Comparison of ENCODE assay signal across 29 cellular contexts in genomic region chr9:23598994-23599393, GRCh38.
DNase-seq lines count a peak whose midpoint lies in the region; ATAC-seq and TF ChIP-seq lines count a peak whose summit lies in the region.
"Had no signal": no experiment of that assay in that cellular context is flagged by ENCODE, and none has a peak within 500 bp of the region (broad histone marks: within the 10 kb centered on the region; RNA-seq: fewer than 3 reads in every experiment).

No MANE protein-coding gene starts in this region.

- peak overlapping the region in 1 of 3 experiments; percentile 9 for H3K4me3 ChIP-seq in mammary epithelial cell (replicated peaks in 1 of 3; ENCODE audit: insufficient read depth in 1 of 3, low read depth in 2 of 3, low read length in 3 of 3)
- H3K4me3 ChIP-seq in Peyer's patch: no peak overlapping the region
- H3K4me3 ChIP-seq in spleen: no peak overlapping the region
- H3K4me3 ChIP-seq: BLaER1, cardiac muscle cell, gastroesophageal sphincter, K562, SK-N-MC, skin epidermis, transverse colon had no signal

- intact Hi-C loops in Calu3 (cut with micrococcal nuclease; ENCODE audit: unreplicated experiment): no loop called here
- intact Hi-C loops in mammary epithelial cell (cut with micrococcal nuclease): no loop called here
- intact Hi-C loops in spleen (cut with DNase I; ENCODE audit: low total_unique reads): no loop called here

- H3K36me3 Mint-ChIP-seq in Calu3 (ENCODE audit: insufficient read depth, unreplicated experiment): no peaks in the 10 kb centered on the region
- H3K36me3 Mint-ChIP-seq: activated naive CD4-positive, alpha-beta T cell treated with anti-CD3 and anti-CD28 coated beads, Interleukin-2, amount 50 U/mL, for 72 hours; immature natural killer cell; naive thymus-derived CD4-positive, alpha-beta T cell had no signal

- H3K27me3 ChIP-seq in mammary epithelial cell (ENCODE audit: insufficient read depth, low read length) (no peaks in the 10 kb centered on the region), Peyer's patch (no peaks in the 10 kb centered on the region), spleen (replicated peaks in 1 of 7) (no peaks in the 10 kb centered on the region)
- H3K27me3 ChIP-seq: BLaER1, cardiac muscle cell, gastroesophageal sphincter, transverse colon had no signal

- TF ChIP-seq CTCF in Calu3 (IDR thresholded peaks at IDR 0.05; ENCODE audit: unreplicated experiment) (no peak), mammary epithelial cell (conservative IDR thresholded peaks at IDR 0.05 in 1 of 2, IDR thresholded peaks at IDR 0.05 in 1 of 2; ENCODE audit: extremely low read depth in 1 of 2, insufficient read depth in 1 of 2, low read depth in 1 of 2, low read length in 2 of 2) (no peak), Peyer's patch (IDR thresholded peaks at IDR 0.05) (no peak), spleen (IDR thresholded peaks at IDR 0.05 in 8 of 11, conservative IDR thresholded peaks at IDR 0.05 in 3 of 11) (no peak)

- BruUV-seq in Calu3 (replicated peaks; lab: Mats Ljungman, UMichigan): no TSS peak
- no TSS peak for BruUV-seq in mammary epithelial cell (replicated peaks; lab: Mats Ljungman, UMichigan)

- H3K4me1 Mint-ChIP-seq in Calu3 (ENCODE audit: low read depth, unreplicated experiment): peaks cover 26% of the 10 kb centered on the region
- H3K4me1 Mint-ChIP-seq: immature natural killer cell; naive thymus-derived CD4-positive, alpha-beta T cell had no signal

- dilution Hi-C loops in mammary epithelial cell (cut with HindIII; ENCODE audit: low sequenced_read_pairs): no loop called here

- no peak for ATAC-seq in GM19463 (IDR thresholded peaks at IDR 0.05; ENCODE audit: unreplicated experiment)
- ATAC-seq in activated CD4-positive, CD25-positive, alpha-beta regulatory T cell treated with anti-CD3 and anti-CD28 coated beads, Interleukin-2, amount 50 U/mL, for 24 hours: no peak
- ATAC-seq: activated CD8-positive, alpha-beta T cell treated with anti-CD3 and anti-CD28 coated beads for 36 hours; activated naive CD4-positive, alpha-beta T cell treated with anti-CD3 and anti-CD28 coated beads, Interleukin-2, amount 50 U/mL, for 72 hours; gastroesophageal sphincter; K562; left ventricle myocardium superior; naive thymus-derived CD4-positive, alpha-beta T cell had no signal

- CTCF ChIA-PET in Calu3 (lab: Charles Lee) (no interaction called here), mammary epithelial cell (lab: Charles Lee; ENCODE audit: low non-redundant PET) (no interaction called here)

- H3K9me3 ChIP-seq in mammary epithelial cell (replicated peaks; ENCODE audit: insufficient read depth, low read length) (no peaks in the 10 kb centered on the region), Peyer's patch (no peaks in the 10 kb centered on the region), spleen (no peaks in the 10 kb centered on the region)
- H3K9me3 ChIP-seq: BLaER1, gastroesophageal sphincter, transverse colon had no signal

- no peaks in the 10 kb centered on the region for H3K36me3 ChIP-seq in mammary epithelial cell (ENCODE audit: insufficient read depth, low read length)
- H3K36me3 ChIP-seq in Peyer's patch: no peaks in the 10 kb centered on the region
- no peaks in the 10 kb centered on the region for H3K36me3 ChIP-seq in spleen
- H3K36me3 ChIP-seq: BLaER1, cardiac muscle cell, gastroesophageal sphincter, transverse colon had no signal

- in situ Hi-C loops in mammary epithelial cell (cut with MboI; ENCODE audit: low sequenced_read_pairs in 2 of 2): no loop called here

- H3K4me3 Mint-ChIP-seq in Calu3 (ENCODE audit: low read depth, unreplicated experiment): no peak overlapping the region
- H3K4me3 Mint-ChIP-seq: activated CD8-positive, alpha-beta T cell treated with anti-CD3 and anti-CD28 coated beads for 36 hours; immature natural killer cell; naive thymus-derived CD4-positive, alpha-beta T cell had no signal

- H3K4me1 ChIP-seq in mammary epithelial cell (ENCODE audit: insufficient read depth, low read length): peaks cover 9% of the 10 kb centered on the region
- no peaks in the 10 kb centered on the region for H3K4me1 ChIP-seq in Peyer's patch
- H3K4me1 ChIP-seq in spleen: no peaks in the 10 kb centered on the region
- H3K4me1 ChIP-seq: gastroesophageal sphincter, transverse colon had no signal

- WGBS in mammary epithelial cell (ENCODE audit: low coverage, missing lambda C conversion rate): no CpG with 5 or more reads among the region's 2 CpGs
- WGBS in spleen, 5 donors: 84 to 93% (median 92%) methylated on average over 2 of the region's 2 CpGs

- DNase-seq in Calu3 (no peak), NCI-H1048 (lab: John Stamatoyannopoulos, UW) (peak; percentile 20), mammary epithelial cell (peak; percentile 64), left kidney (ENCODE audit: low read depth, low spot score) (peak; percentile 13), Peyer's patch (no peak), spleen (no peak)
- DNase-seq: activated CD4-positive, alpha-beta T cell treated with anti-CD3 and anti-CD28 coated beads for 1 hour; activated CD8-positive, alpha-beta T cell treated with anti-CD3 and anti-CD28 coated beads for 36 hours; cortex of kidney; hippocampal formation; immature natural killer cell; left ventricle myocardium superior; midbrain; naive thymus-derived CD4-positive, alpha-beta T cell; NCI-H2171; NCI-H69; nucleus accumbens; retina; transverse colon had no signal

- no peaks in the 10 kb centered on the region for H4K20me1 ChIP-seq in mammary epithelial cell (ENCODE audit: insufficient read depth, low read length)
- H4K20me1 ChIP-seq: BLaER1 had no signal

- H3K4me2 ChIP-seq in mammary epithelial cell (ENCODE audit: insufficient read depth, low read depth, low read length): peak overlapping the region; percentile 53

- H2AFZ ChIP-seq in mammary epithelial cell (ENCODE audit: low read depth, low read length): no peak overlapping the region

- H3K27ac Mint-ChIP-seq in Calu3 (ENCODE audit: unreplicated experiment): peak overlapping the region; percentile 63
- H3K27ac Mint-ChIP-seq: activated CD8-positive, alpha-beta T cell treated with anti-CD3 and anti-CD28 coated beads for 36 hours; activated naive CD4-positive, alpha-beta T cell treated with anti-CD3 and anti-CD28 coated beads, Interleukin-2, amount 50 U/mL, for 72 hours; activated T-helper 2 cell treated with anti-CD3 and anti-CD28 coated beads, Interferon-gamma antibody, Interleukin-2, Interleukin-4, amounts not matched to agents 10 μg/mL and 5 μg/mL and 100 μg/mL, durations not matched to agents 14 hours and 24 hours and 36 hours; immature natural killer cell; naive thymus-derived CD4-positive, alpha-beta T cell had no signal

- no peaks in the 10 kb centered on the region for H3K27me3 Mint-ChIP-seq in Calu3 (ENCODE audit: unreplicated experiment)
- H3K27me3 Mint-ChIP-seq: activated CD8-positive, alpha-beta T cell treated with anti-CD3 and anti-CD28 coated beads for 36 hours had no signal

- H3K27ac ChIP-seq in mammary epithelial cell (ENCODE audit: insufficient read depth, low read depth, low read length): no peak overlapping the region
- no peak overlapping the region for H3K27ac ChIP-seq in Peyer's patch
- H3K27ac ChIP-seq in spleen: no peak overlapping the region
- H3K27ac ChIP-seq: BLaER1, cardiac muscle cell, gastroesophageal sphincter, SK-N-MC, skin epidermis, transverse colon had no signal

- H3K9me3 Mint-ChIP-seq in Calu3 (ENCODE audit: low read depth, unreplicated experiment): no peaks in the 10 kb centered on the region
- H3K9me3 Mint-ChIP-seq: activated CD8-positive, alpha-beta T cell treated with anti-CD3 and anti-CD28 coated beads for 36 hours had no signal

- H3K79me2 ChIP-seq in mammary epithelial cell (ENCODE audit: insufficient read depth, low read length): no peaks in the 10 kb centered on the region

- TF ChIP-seq POLR2A in Peyer's patch (IDR thresholded peaks at IDR 0.05): no peak
- no peak for TF ChIP-seq POLR2A in spleen (IDR thresholded peaks at IDR 0.05)

- H3K9ac ChIP-seq in mammary epithelial cell (ENCODE audit: insufficient read depth, low read length): no peak overlapping the region
- H3K9ac ChIP-seq: BLaER1 had no signal

Comparison
In these comparisons a context has a peak if more than half of its experiments do, and no peak if none do; other contexts are left out.
1. DNase-seq: peak in NCI-H1048 (single experiment), mammary epithelial cell (single experiment) and left kidney (single experiment); none in Calu3 (single experiment), Peyer's patch (0 of 3) and spleen (single experiment).